Comparison of ENCODE assay signal across 9 cellular contexts in the genomic region with DNA sequence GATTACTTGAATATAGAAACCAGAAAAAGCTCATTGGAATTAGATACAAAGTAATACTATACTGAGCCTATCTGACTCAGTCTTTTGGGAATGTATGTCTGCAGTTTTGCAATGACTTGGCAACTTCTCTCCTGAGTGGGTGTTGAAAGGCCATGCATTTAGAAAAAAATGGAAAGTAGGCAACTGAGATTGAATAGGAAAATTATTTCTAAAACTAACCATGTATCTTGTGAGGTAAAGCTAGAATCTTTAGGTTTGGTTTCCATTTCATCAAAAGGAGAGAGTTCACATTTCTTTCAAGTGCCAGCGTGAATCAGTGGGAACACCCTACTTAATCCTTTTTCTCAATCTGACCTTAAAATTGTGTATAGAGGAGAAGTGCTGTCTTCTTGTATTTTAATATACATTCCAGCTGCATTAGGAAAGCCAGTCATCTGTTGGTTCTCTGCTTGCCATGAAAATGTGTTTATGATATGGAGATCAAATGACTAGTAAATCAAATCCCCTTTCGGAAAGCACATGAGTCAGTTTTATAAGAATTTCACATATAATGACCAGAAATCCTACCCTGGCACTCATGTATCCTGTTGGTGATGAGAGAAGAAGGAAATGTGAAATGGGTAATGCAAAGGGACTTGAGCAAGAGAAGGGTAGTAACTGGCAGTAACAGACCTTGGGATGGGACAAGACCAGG. TPM values are rescaled to one million over a fixed set of nuclear protein-coding genes. Genes with fewer than 3 reads are reported as not detected.
DNase-seq lines count a peak whose midpoint lies in the region; ATAC-seq and FAIRE-seq lines count a peak whose summit lies in the region.
"Had no signal": no experiment of that assay in that cellular context is flagged by ENCODE, and none has a peak within 500 bp of the region (broad histone marks: within the 10 kb centered on the region; RNA-seq: fewer than 3 reads in every experiment).

No MANE protein-coding gene starts in this region.

- DNase-seq in COLO829 (ENCODE audit: low spot score) (peak; percentile 90), RCC 7860 (ENCODE audit: low spot score) (peak; percentile 75), pulmonary artery endothelial cell (ENCODE audit: low read depth, low spot score) (peak; percentile 61), GM19240 (ENCODE audit: insufficient read length, low spot score) (no peak)
- DNase-seq: naive thymus-derived CD8-positive, alpha-beta T cell had no signal

- FAIRE-seq in RCC 7860 (lab: Jason Lieb, UNC), result peak; percentile 96

- peak; percentile 82 for ATAC-seq in esophagus mucosa
- ATAC-seq in HG02840 (IDR thresholded peaks at IDR 0.05; ENCODE audit: low FRiP score, unreplicated experiment), result no peak
- no peak for ATAC-seq in HG03045 (IDR thresholded peaks at IDR 0.05; ENCODE audit: unreplicated experiment)
- no peak for ATAC-seq in HG03457 (IDR thresholded peaks at IDR 0.05; ENCODE audit: unreplicated experiment)
- ATAC-seq: naive thymus-derived CD8-positive, alpha-beta T cell had no signal

RNA-seq across cellular contexts. Expression of a gene that starts 30.4 kb away (rescaled TPM):
- total RNA-seq in esophagus mucosa, result 26.6 TPM
- total RNA-seq in pulmonary artery endothelial cell, result 12.2 and 13.0 TPM in 2 replicates

RNA-seq across cellular contexts. Expression of a gene that starts 55.9 kb away (rescaled TPM):
- 46.6 TPM for total RNA-seq in esophagus mucosa
- total RNA-seq in pulmonary artery endothelial cell, result 84.0 and 98.8 TPM in 2 replicates

RNA-seq across cellular contexts. Expression of a gene that starts 56.2 kb away (rescaled TPM):
- total RNA-seq in esophagus mucosa (95.3 TPM), pulmonary artery endothelial cell (44.9 and 45.1 TPM in 2 replicates)
